ENCODE assay signal across 37 cellular contexts in the genomic region with DNA sequence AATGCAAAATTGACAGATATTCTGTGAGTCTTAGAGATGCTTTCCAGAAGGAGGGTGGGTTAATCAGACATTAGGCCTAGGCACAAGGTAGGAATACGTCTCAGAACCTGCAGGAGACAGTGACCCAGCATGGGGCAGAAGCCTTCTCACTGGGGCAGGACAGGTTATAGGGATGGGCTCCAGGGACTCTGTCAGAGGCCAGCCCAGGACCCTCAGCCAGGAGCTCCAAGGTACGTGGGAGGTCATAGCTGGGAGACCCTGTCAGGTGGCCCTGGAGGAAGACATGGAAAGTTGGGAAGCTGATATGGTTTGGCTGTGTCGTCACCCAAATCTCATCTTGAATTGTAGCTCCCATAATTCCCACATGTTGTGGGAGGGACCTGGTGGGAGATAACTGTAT.
"Had no signal": no experiment of that assay in that cellular context is flagged by ENCODE, and none has a peak within 500 bp of the region (broad histone marks: within the 10 kb centered on the region; RNA-seq: fewer than 3 reads in every experiment).

No MANE protein-coding gene starts in this region.

- H3K36me3 ChIP-seq: adrenal gland, breast epithelium, cardiac muscle cell, colonic mucosa, gastrocnemius medialis, heart left ventricle had no signal

- H3K27ac Mint-ChIP-seq: activated CD4-positive, alpha-beta T cell treated with anti-CD3 and anti-CD28 coated beads for 36 hours; activated CD8-positive, alpha-beta T cell treated with anti-CD3 and anti-CD28 coated beads for 36 hours; activated naive CD4-positive, alpha-beta T cell treated with anti-CD3 and anti-CD28 coated beads for 36 hours; activated naive CD4-positive, alpha-beta T cell treated with anti-CD3 and anti-CD28 coated beads, Interleukin-2, amount 50 U/mL, for 24 hours; activated naive CD8-positive, alpha-beta T cell treated with anti-CD3 and anti-CD28 coated beads for 36 hours; activated naive CD8-positive, alpha-beta T cell treated with anti-CD3 and anti-CD28 coated beads, Interleukin-2, amount 50 U/mL, for 24 hours; activated T-helper 1 cell treated with anti-CD3 and anti-CD28 coated beads, Interleukin-12 subunit alpha, Interleukin-12 subunit beta, Interleukin-2, Interleukin-4 antibody, amounts not matched to agents 30 ng/mL and 10 ng/mL and 1 ng/mL, durations not matched to agents 14 hours and 24 hours and 36 hours; activated T-helper 2 cell treated with anti-CD3 and anti-CD28 coated beads, Interferon-gamma antibody, Interleukin-2, Interleukin-4, amounts not matched to agents 10 μg/mL and 5 μg/mL and 100 μg/mL, durations not matched to agents 14 hours and 24 hours and 36 hours; brain; dendritic cell treated with granulocyte-macrophage colony-stimulating factor and Interleukin-4, amounts not matched to agents 40 ng/mL and 50 ng/mL, for 4 days; endodermal cell; T-helper 17 cell; T-helper 2 cell treated with Interferon-gamma antibody and Interleukin-4, amounts not matched to agents 5 μg/mL and 100 μg/mL, for 36 hours had no signal

- H3K27me3 ChIP-seq: adrenal gland, breast epithelium, cardiac muscle cell, colonic mucosa, gastrocnemius medialis, heart left ventricle had no signal

- H3K9me3 ChIP-seq: adrenal gland, breast epithelium, colonic mucosa, gastrocnemius medialis, heart left ventricle had no signal

- H3K27ac ChIP-seq: adrenal gland, breast epithelium, cardiac muscle cell, colonic mucosa, dorsolateral prefrontal cortex, foreskin keratinocyte, gastrocnemius medialis, heart left ventricle had no signal

- H3K4me3 Mint-ChIP-seq: activated CD4-positive, alpha-beta T cell treated with anti-CD3 and anti-CD28 coated beads for 36 hours; activated CD8-positive, alpha-beta T cell treated with anti-CD3 and anti-CD28 coated beads for 36 hours; activated naive CD4-positive, alpha-beta T cell treated with anti-CD3 and anti-CD28 coated beads for 36 hours; activated naive CD4-positive, alpha-beta T cell treated with anti-CD3 and anti-CD28 coated beads, Interleukin-2, amount 50 U/mL, for 24 hours; activated naive CD8-positive, alpha-beta T cell treated with anti-CD3 and anti-CD28 coated beads for 36 hours; activated naive CD8-positive, alpha-beta T cell treated with anti-CD3 and anti-CD28 coated beads, Interleukin-2, amount 50 U/mL, for 24 hours; activated T-helper 1 cell treated with anti-CD3 and anti-CD28 coated beads, Interleukin-12 subunit alpha, Interleukin-12 subunit beta, Interleukin-2, Interleukin-4 antibody, amounts not matched to agents 30 ng/mL and 10 ng/mL and 1 ng/mL, durations not matched to agents 14 hours and 24 hours and 36 hours; brain; dendritic cell treated with granulocyte-macrophage colony-stimulating factor and Interleukin-4, amounts not matched to agents 40 ng/mL and 50 ng/mL, for 4 days; endodermal cell; T-helper 17 cell; T-helper 2 cell treated with Interferon-gamma antibody and Interleukin-4, amounts not matched to agents 5 μg/mL and 100 μg/mL, for 36 hours had no signal

- H3K4me3 ChIP-seq: adrenal gland, breast epithelium, cardiac muscle cell, colonic mucosa, dorsolateral prefrontal cortex, gastrocnemius medialis, heart left ventricle had no signal

- H3K4me1 Mint-ChIP-seq: activated CD4-positive, alpha-beta T cell treated with anti-CD3 and anti-CD28 coated beads for 36 hours; activated naive CD4-positive, alpha-beta T cell treated with anti-CD3 and anti-CD28 coated beads, Interleukin-2, amount 50 U/mL, for 24 hours; activated naive CD8-positive, alpha-beta T cell treated with anti-CD3 and anti-CD28 coated beads for 36 hours; activated naive CD8-positive, alpha-beta T cell treated with anti-CD3 and anti-CD28 coated beads, Interleukin-2, amount 50 U/mL, for 24 hours; endodermal cell; T-helper 17 cell had no signal

- ATAC-seq: activated CD4-positive, alpha-beta T cell treated with anti-CD3 and anti-CD28 coated beads for 36 hours; activated CD8-positive, alpha-beta T cell treated with anti-CD3 and anti-CD28 coated beads for 36 hours; activated naive CD8-positive, alpha-beta T cell treated with anti-CD3 and anti-CD28 coated beads, Interleukin-2, amount 50 U/mL, for 24 hours; esophagus mucosa; foreskin keratinocyte; gastrocnemius medialis; T-helper 17 cell had no signal

- H3K9me3 Mint-ChIP-seq: activated naive CD4-positive, alpha-beta T cell treated with anti-CD3 and anti-CD28 coated beads, Interleukin-2, amount 50 U/mL, for 24 hours; activated T-helper 1 cell treated with anti-CD3 and anti-CD28 coated beads, Interleukin-12 subunit alpha, Interleukin-12 subunit beta, Interleukin-2, Interleukin-4 antibody, amounts not matched to agents 30 ng/mL and 10 ng/mL and 1 ng/mL, durations not matched to agents 14 hours and 24 hours and 36 hours had no signal

- H3K4me1 ChIP-seq: adrenal gland, breast epithelium, colonic mucosa, foreskin keratinocyte, gastrocnemius medialis, heart left ventricle had no signal

- H3K36me3 Mint-ChIP-seq: activated naive CD4-positive, alpha-beta T cell treated with anti-CD3 and anti-CD28 coated beads, Interleukin-2, amount 50 U/mL, for 24 hours; activated naive CD8-positive, alpha-beta T cell treated with anti-CD3 and anti-CD28 coated beads for 36 hours; brain had no signal

- DNase-seq: activated CD4-positive, alpha-beta T cell treated with anti-CD3 and anti-CD28 coated beads for 36 hours; activated CD4-positive, alpha-beta T cell treated with anti-CD3 and anti-CD28 coated beads, Interleukin-2, amount 50 U/mL, for 1 hour; activated CD4-positive, alpha-beta T cell treated with anti-CD3 and anti-CD28 coated beads, Interleukin-2, amount 50 U/mL, for 48 hours; activated CD4-positive, CD25-positive, alpha-beta regulatory T cell; activated CD4-positive, CD25-positive, alpha-beta regulatory T cell treated with anti-CD3 and anti-CD28 coated beads, Interleukin-2, amount 50 U/mL, for 72 hours; activated CD8-positive, alpha-beta memory T cell treated with anti-CD3 and anti-CD28 coated beads for 24 hours; activated CD8-positive, alpha-beta T cell treated with anti-CD3 and anti-CD28 coated beads for 36 hours; activated effector memory CD4-positive, alpha-beta T cell treated with anti-CD3 and anti-CD28 coated beads, Interleukin-2, amount 50 U/mL, for 16 hours; activated naive CD4-positive, alpha-beta T cell treated with anti-CD3 and anti-CD28 coated beads for 36 hours; activated naive CD8-positive, alpha-beta T cell treated with anti-CD3 and anti-CD28 coated beads for 36 hours; activated naive CD8-positive, alpha-beta T cell treated with anti-CD3 and anti-CD28 coated beads, Interleukin-2, amount 50 U/mL, for 24 hours; activated T-cell treated with anti-CD3 and anti-CD28 coated beads, Interleukin-2, amount 50 U/mL, for 48 hours; adrenal gland; amygdala; aorta; central memory CD4-positive, alpha-beta T cell; cerebellar nuclear complex; colonic mucosa; dorsolateral prefrontal cortex; effector memory CD4-positive, alpha-beta T cell; endodermal cell; foreskin keratinocyte; gastrocnemius medialis; glutamatergic neuron; heart left ventricle; T-helper 1 cell; T-helper 17 cell; T1000 had no signal
